In genomic region chrX:100625985-100626491, GRCh38 we compare ENCODE assay signal across 10 cellular contexts. TPM values are rescaled to one million over a fixed set of nuclear protein-coding genes. Genes with fewer than 3 reads are reported as not detected.
DNase-seq lines count a peak whose midpoint lies in the region; ATAC-seq and TF ChIP-seq lines count a peak whose summit lies in the region.
"Had no signal": no experiment of that assay in that cellular context is flagged by ENCODE, and none has a peak within 500 bp of the region (broad histone marks: within the 10 kb centered on the region; RNA-seq: fewer than 3 reads in every experiment).

No MANE protein-coding gene starts in this region.

- 71 to 80% (median 75%) methylated on average over 5 of the region's 5 CpGs for WGBS in adrenal gland, 4 donors

- H3K36me3 ChIP-seq in adrenal gland (replicated peaks in 1 of 2): no peaks in the 10 kb centered on the region

- intact Hi-C loops in adrenal gland (cut with DNase I): no loop called here

- TF ChIP-seq CTCF in adrenal gland (IDR thresholded peaks at IDR 0.05): no peak

- H3K9me3 Mint-ChIP-seq in activated naive CD8-positive, alpha-beta T cell treated with anti-CD3 and anti-CD28 coated beads, Interleukin-2, amount 50 U/mL, for 24 hours: no peaks in the 10 kb centered on the region

- TF ChIP-seq POLR2A in adrenal gland (IDR thresholded peaks at IDR 0.05): no peak

- peaks cover 10% of the 10 kb centered on the region for H3K4me1 Mint-ChIP-seq in activated naive CD8-positive, alpha-beta T cell treated with anti-CD3 and anti-CD28 coated beads, Interleukin-2, amount 50 U/mL, for 24 hours

- peak; percentile 89 for ATAC-seq in GM18499 (IDR thresholded peaks at IDR 0.05; ENCODE audit: insufficient read depth, unreplicated experiment)
- ATAC-seq in GM21367 (IDR thresholded peaks at IDR 0.05; ENCODE audit: unreplicated experiment): peak; percentile 96
- peak; percentile 90 for ATAC-seq in HG03342 (IDR thresholded peaks at IDR 0.05; ENCODE audit: unreplicated experiment)
- ATAC-seq in activated naive CD8-positive, alpha-beta T cell treated with anti-CD3 and anti-CD28 coated beads, Interleukin-2, amount 50 U/mL, for 24 hours: peak; percentile 54
- ATAC-seq: Panc1 had no signal

- DNase-seq in activated naive CD8-positive, alpha-beta T cell treated with anti-CD3 and anti-CD28 coated beads, Interleukin-2, amount 50 U/mL, for 24 hours: peak; percentile 1
- DNase-seq in adrenal gland (no peak), kidney glomerular epithelial cell (lab: John Stamatoyannopoulos, UW) (no peak), NCI-H2227 (lab: John Stamatoyannopoulos, UW; ENCODE audit: unreplicated experiment) (no peak)
- DNase-seq in activated CD4-positive, alpha-beta T cell treated with anti-CD3 and anti-CD28 coated beads, Interleukin-2, amount 50 U/mL, for 1 hour: no peak
- DNase-seq: activated effector memory CD4-positive, alpha-beta T cell treated with Interleukin-2 at 50 U/mL for 16 hours had no signal

- no peak overlapping the region for H3K4me3 Mint-ChIP-seq in activated naive CD8-positive, alpha-beta T cell treated with anti-CD3 and anti-CD28 coated beads, Interleukin-2, amount 50 U/mL, for 24 hours

- no peaks in the 10 kb centered on the region for H3K27me3 ChIP-seq in adrenal gland

- H3K27ac ChIP-seq in adrenal gland: no peak overlapping the region

- H3K9me3 ChIP-seq in adrenal gland (replicated peaks in 1 of 3): no peaks in the 10 kb centered on the region

- no peaks in the 10 kb centered on the region for H3K4me1 ChIP-seq in adrenal gland (replicated peaks in 1 of 2)

- H3K4me3 ChIP-seq in adrenal gland: no peak overlapping the region

- no peaks in the 10 kb centered on the region for H3K36me3 Mint-ChIP-seq in activated naive CD8-positive, alpha-beta T cell treated with anti-CD3 and anti-CD28 coated beads, Interleukin-2, amount 50 U/mL, for 24 hours (ENCODE audit: low read depth)

- no peak overlapping the region for H3K27ac Mint-ChIP-seq in activated naive CD8-positive, alpha-beta T cell treated with anti-CD3 and anti-CD28 coated beads, Interleukin-2, amount 50 U/mL, for 24 hours

- peaks cover 7% of the 10 kb centered on the region for H3K27me3 Mint-ChIP-seq in activated naive CD8-positive, alpha-beta T cell treated with anti-CD3 and anti-CD28 coated beads, Interleukin-2, amount 50 U/mL, for 24 hours

RNA-seq across cellular contexts. Expression of gene TSPAN6, which starts 10.6 kb away (rescaled TPM):
- 10 to 100 TPM; 21.6 to 37.9 (median 26.8) TPM for total RNA-seq in adrenal gland
- polyA plus RNA-seq in adrenal gland: 10 to 100 TPM; 12.5 to 28.4 (median 16.9) TPM

RNA-seq across cellular contexts. Expression of gene SRPX2, which starts 18.0 kb away (rescaled TPM):
- total RNA-seq in adrenal gland: 10 to 100 TPM; 10.7 to 73.3 (median 20.9) TPM
- polyA plus RNA-seq in adrenal gland: 10 to 100 TPM in 2 of 3 donors, 1 to 10 TPM in 1; 9.0 to 18.3 (median 17.6) TPM

RNA-seq across cellular contexts. Expression of gene TNMD, which starts 41.3 kb away (rescaled TPM):
- total RNA-seq in adrenal gland: under 1 TPM in 2 of 8 donors, not detected in 6; 0.14 to 0.60 TPM
- polyA plus RNA-seq in adrenal gland: under 1 TPM in 2 of 3 donors, not detected in 1; 0.24 to 0.67 TPM
